ENCODE assay signal across 1 cellular context in genomic region chr17:45197555-45198334, GRCh38.
TF ChIP-seq lines count a peak whose summit lies in the region.

No MANE protein-coding gene starts in this region.

TF ChIP-seq in HepG2, 621 proteins besides CTCF, POLR2A, EP300 and RAD21 (continued from another document and continues in another):
- TF ChIP-seq PRDM4 (CRISPR knock-in tag; IDR thresholded peaks at IDR 0.05; ENCODE audit: borderline replicate concordance) (no peak), PTBP1 (IDR thresholded peaks at IDR 0.05; ENCODE audit: low read depth, low read length, poor library complexity, severe bottlenecking) (peak; percentile 80), MAX (IDR thresholded peaks at IDR 0.05) (peak; percentile 71; the same call in 1 of the 2 replicates), ZNF431 (CRISPR knock-in tag; IDR thresholded peaks at IDR 0.05; ENCODE audit: borderline replicate concordance, low read depth) (no peak), HES4 (CRISPR knock-in tag; IDR thresholded peaks at IDR 0.05; ENCODE audit: borderline replicate concordance) (no peak), MAFF (IDR thresholded peaks at IDR 0.05; ENCODE audit: low read depth, low read length) (no peak), CSRNP1 (CRISPR knock-in tag; IDR thresholded peaks at IDR 0.05) (no peak), ZBTB42 (CRISPR knock-in tag; IDR thresholded peaks at IDR 0.05) (no peak), ZNF878 (CRISPR knock-in tag; IDR thresholded peaks at IDR 0.05) (peak; percentile 94; the same call in 1 of the 2 replicates), ZNF75D (CRISPR knock-in tag; IDR thresholded peaks at IDR 0.05; ENCODE audit: borderline replicate concordance) (no peak), KLF9 (CRISPR knock-in tag; IDR thresholded peaks at IDR 0.05; ENCODE audit: low read depth) (0 out of 2 replicates have a peak, but pooled peaks have one; percentile 55), MNT (IDR thresholded peaks at IDR 0.05) (no peak), ZNF138 (CRISPR knock-in tag; IDR thresholded peaks at IDR 0.05; ENCODE audit: low read depth) (peak; percentile 83; the same call in 1 of the 2 replicates), ZNF407 (CRISPR knock-in tag; IDR thresholded peaks at IDR 0.05; ENCODE audit: not compliant biosample characterization) (peak; percentile 64), DMTF1 (CRISPR knock-in tag; IDR thresholded peaks at IDR 0.05) (no peak), ZNF180 (CRISPR knock-in tag; IDR thresholded peaks at IDR 0.05; ENCODE audit: borderline replicate concordance, low read depth) (no peak), KAT7 (CRISPR knock-in tag; IDR thresholded peaks at IDR 0.05; ENCODE audit: borderline replicate concordance) (peak; percentile 85; the same call in 1 of the 2 replicates), ZNF121 (CRISPR knock-in tag; IDR thresholded peaks at IDR 0.05) (no peak), TARDBP (CRISPR knock-in tag; IDR thresholded peaks at IDR 0.05) (peak; percentile 70; the same call in 1 of the 2 replicates), ASH2L (IDR thresholded peaks at IDR 0.05; ENCODE audit: insufficient read length, low read depth, low read length) (peak; percentile 45), ZBTB10 (CRISPR knock-in tag; IDR thresholded peaks at IDR 0.05; ENCODE audit: borderline replicate concordance) (no peak), ZNF788 (CRISPR knock-in tag; IDR thresholded peaks at IDR 0.05; ENCODE audit: borderline replicate concordance) (peak; percentile 97; the same call in 1 of the 2 replicates), HIVEP1 (CRISPR knock-in tag; IDR thresholded peaks at IDR 0.05) (0 out of 2 replicates have a peak, but pooled peaks have one; percentile 30), NR3C1 (CRISPR knock-in tag; IDR thresholded peaks at IDR 0.05) (no peak), ZNF629 (CRISPR knock-in tag; conservative IDR thresholded peaks at IDR 0.05) (no peak), ZNF556 (CRISPR knock-in tag; IDR thresholded peaks at IDR 0.05; ENCODE audit: borderline replicate concordance) (peak; percentile 98), ZNF510 (CRISPR knock-in tag; IDR thresholded peaks at IDR 0.05; ENCODE audit: low read depth) (peak; percentile 87; the same call in 1 of the 2 replicates), SCMH1 (CRISPR knock-in tag; IDR thresholded peaks at IDR 0.05; ENCODE audit: borderline replicate concordance) (no peak), NFYB (CRISPR knock-in tag; IDR thresholded peaks at IDR 0.05) (no peak), ZNF576 (CRISPR knock-in tag; IDR thresholded peaks at IDR 0.05) (no peak), ZNF678 (CRISPR knock-in tag; IDR thresholded peaks at IDR 0.05) (no peak), PRDM15 (CRISPR knock-in tag; IDR thresholded peaks at IDR 0.05) (no peak)
